In the genomic region with DNA sequence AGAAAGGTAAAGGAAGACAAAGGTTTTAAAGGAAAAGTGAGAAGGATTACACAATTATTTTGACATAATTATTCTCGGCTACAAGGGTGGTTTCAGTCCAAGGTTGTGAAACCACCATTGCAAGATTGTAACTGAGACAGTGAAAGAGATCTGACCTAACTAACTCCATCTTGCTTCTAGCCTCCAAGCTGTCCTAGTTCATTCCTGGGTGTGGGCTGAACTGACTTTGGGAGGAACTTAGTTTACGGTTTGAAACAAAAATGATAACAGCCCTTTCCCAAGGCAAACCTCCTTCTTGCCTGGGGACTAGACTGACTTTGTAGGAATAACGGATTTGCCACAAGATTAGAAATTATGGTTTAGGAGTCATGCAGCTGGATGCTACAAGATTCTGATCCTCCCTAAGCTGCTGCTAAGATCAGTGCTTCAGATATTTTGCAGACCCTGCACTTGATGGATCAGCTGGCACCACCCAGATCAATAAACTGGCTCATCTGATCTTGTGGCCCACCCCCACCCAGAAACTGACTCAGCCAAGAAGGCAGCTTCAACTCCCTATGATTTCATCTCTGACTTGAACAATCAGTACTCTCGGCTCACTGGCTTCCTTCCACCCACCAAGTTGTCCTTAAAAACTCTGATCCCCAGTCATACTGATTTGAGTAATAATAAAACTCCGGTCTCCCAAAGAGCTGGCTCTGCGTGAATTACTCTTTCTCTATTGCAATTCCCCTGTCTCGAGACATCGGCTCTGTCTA, we compare ENCODE assay signal across 22 cellular contexts. TPM values are rescaled to one million over a fixed set of nuclear protein-coding genes. Genes with fewer than 3 reads are reported as not detected.
"Had no signal": no experiment of that assay in that cellular context is flagged by ENCODE, and none has a peak within 500 bp of the region (broad histone marks: within the 10 kb centered on the region; RNA-seq: fewer than 3 reads in every experiment).

No MANE protein-coding gene starts in this region.

- H3K9me3 ChIP-seq: tibial nerve, vagina had no signal

- H3K4me1 ChIP-seq: right atrium auricular region, tibial nerve, vagina had no signal

- H3K36me3 Mint-ChIP-seq: activated naive CD8-positive, alpha-beta T cell treated with anti-CD3 and anti-CD28 coated beads for 36 hours; mesothelial cell of epicardium had no signal

- H3K4me1 Mint-ChIP-seq: activated B cell treated with CpG ODN at 0.5 μM for 24 hours; activated naive CD8-positive, alpha-beta T cell treated with anti-CD3 and anti-CD28 coated beads for 36 hours; mesothelial cell of epicardium; nephron progenitor cell had no signal

- H3K27ac ChIP-seq: epithelial cell of prostate, right atrium auricular region, tibial nerve, vagina had no signal

- ATAC-seq: activated CD8-positive, alpha-beta T cell treated with anti-CD3 and anti-CD28 coated beads for 36 hours; activated T-cell treated with anti-CD3 and anti-CD28 coated beads, Interleukin-2, amount 50 U/mL, for 72 hours; effector memory CD8-positive, alpha-beta T cell had no signal

- H3K4me3 ChIP-seq: right atrium auricular region, smooth muscle cell, tibial nerve, vagina had no signal

- H3K27ac Mint-ChIP-seq: activated B cell treated with CpG ODN at 0.5 μM for 24 hours; activated CD8-positive, alpha-beta T cell treated with anti-CD3 and anti-CD28 coated beads for 36 hours; activated naive CD8-positive, alpha-beta T cell treated with anti-CD3 and anti-CD28 coated beads for 36 hours; activated T-cell treated with anti-CD3 and anti-CD28 coated beads, Interleukin-2, amount 50 U/mL, for 72 hours; dendritic cell treated with granulocyte-macrophage colony-stimulating factor and Interleukin-4, amounts not matched to agents 40 ng/mL and 50 ng/mL, for 4 days; effector memory CD8-positive, alpha-beta T cell; mesothelial cell of epicardium; nephron progenitor cell had no signal

- H3K4me3 Mint-ChIP-seq: activated B cell treated with CpG ODN at 0.5 μM for 24 hours; activated CD8-positive, alpha-beta T cell treated with anti-CD3 and anti-CD28 coated beads for 36 hours; activated naive CD8-positive, alpha-beta T cell treated with anti-CD3 and anti-CD28 coated beads for 36 hours; activated T-cell treated with anti-CD3 and anti-CD28 coated beads, Interleukin-2, amount 50 U/mL, for 72 hours; dendritic cell treated with granulocyte-macrophage colony-stimulating factor and Interleukin-4, amounts not matched to agents 40 ng/mL and 50 ng/mL, for 4 days; effector memory CD8-positive, alpha-beta T cell; mesothelial cell of epicardium; nephron progenitor cell had no signal

- DNase-seq: activated B cell treated with CpG ODN at 0.5 μM for 24 hours; activated CD4-positive, alpha-beta T cell treated with anti-CD3 and anti-CD28 coated beads for 48 hours; activated CD8-positive, alpha-beta memory T cell treated with anti-CD3 and anti-CD28 coated beads, Interleukin-2, amount 50 U/mL, for 4 hours; activated CD8-positive, alpha-beta T cell treated with anti-CD3 and anti-CD28 coated beads for 36 hours; activated naive CD8-positive, alpha-beta T cell treated with anti-CD3 and anti-CD28 coated beads for 36 hours; activated T-cell treated with anti-CD3 and anti-CD28 coated beads, Interleukin-2, amount 50 U/mL, for 72 hours; effector memory CD8-positive, alpha-beta T cell; glutamatergic neuron; nephron progenitor cell; occipital lobe; stimulated activated CD4-positive, alpha-beta T cell treated with anti-CD3 and anti-CD28 coated beads, Interleukin-4, amount 100 ng/mL, for 4 hours; stimulated activated CD8-positive, alpha-beta memory T cell treated with anti-CD3 and anti-CD28 coated beads, Interleukin-4, amount 100 ng/mL, for 48 hours; stimulated activated naive CD4-positive, alpha-beta T cell treated with Interleukin-2 at 50 U/mL for 16 hours; substantia nigra had no signal

- H3K9me3 Mint-ChIP-seq: activated B cell treated with CpG ODN at 0.5 μM for 24 hours; effector memory CD8-positive, alpha-beta T cell had no signal

- H3K27me3 ChIP-seq: right atrium auricular region, tibial nerve, vagina had no signal

- H3K36me3 ChIP-seq: right atrium auricular region, tibial nerve, vagina had no signal

- H3K27me3 Mint-ChIP-seq: activated naive CD8-positive, alpha-beta T cell treated with anti-CD3 and anti-CD28 coated beads for 36 hours; dendritic cell treated with granulocyte-macrophage colony-stimulating factor and Interleukin-4, amounts not matched to agents 40 ng/mL and 50 ng/mL, for 4 days had no signal

- H3K4me2 ChIP-seq: smooth muscle cell had no signal

RNA-seq across cellular contexts. Expression of a gene that starts 57.7 kb away (rescaled TPM):
- total RNA-seq: activated B cell treated with CpG ODN at 0.5 μM for 24 hours; activated CD8-positive, alpha-beta T cell treated with anti-CD3 and anti-CD28 coated beads for 36 hours; activated naive CD8-positive, alpha-beta T cell treated with anti-CD3 and anti-CD28 coated beads for 36 hours; activated T-cell treated with anti-CD3 and anti-CD28 coated beads, Interleukin-2, amount 50 U/mL, for 72 hours; mesothelial cell of epicardium; occipital lobe; smooth muscle cell; T-helper 1 cell treated with Interleukin-12 subunit alpha and Interleukin-12 subunit beta and Interleukin-4 antibody, amounts not matched to agents 30 ng/mL and 1 ng/mL, for 36 hours had no signal
- polyA plus RNA-seq: smooth muscle cell had no signal
